Comparison of ENCODE assay signal across 21 cellular contexts in genomic region chr15:50933353-50933752, GRCh38.
"Had no signal": no experiment of that assay in that cellular context is flagged by ENCODE, and none has a peak within 500 bp of the region (broad histone marks: within the 10 kb centered on the region; RNA-seq: fewer than 3 reads in every experiment).

No MANE protein-coding gene starts in this region.

- ATAC-seq: activated CD4-positive, alpha-beta T cell treated with anti-CD3 and anti-CD28 coated beads for 36 hours; activated T-helper 17 cell treated with anti-CD3 and anti-CD28 coated beads, Interleukin-2, amount 50 U/mL, for 72 hours; esophagus mucosa; gastrocnemius medialis; heart left ventricle; mucosa of descending colon; stimulated activated memory B cell treated with anti-CD40 and anti-IgM and Interleukin-4, amounts not matched to agents 10 μg/mL and 1 μg/mL and 100 μg/mL, for 72 hours; upper lobe of right lung; WTC11 had no signal

- DNase-seq: activated CD4-positive, alpha-beta T cell treated with anti-CD3 and anti-CD28 coated beads for 36 hours; activated CD4-positive, alpha-beta T cell treated with anti-CD3 and anti-CD28 coated beads, Interleukin-2, amount 50 U/mL, for 48 hours; activated naive CD4-positive, alpha-beta T cell; activated naive CD8-positive, alpha-beta T cell treated with anti-CD3 and anti-CD28 coated beads for 36 hours; activated T-cell treated with anti-CD3 and anti-CD28 coated beads for 4 hours; amniotic stem cell; effector CD8-positive, alpha-beta T cell; gastrocnemius medialis; heart left ventricle; left ventricle myocardium inferior; mammary epithelial cell; mucosa of descending colon; naive B cell; retina; spleen; stimulated activated CD4-positive, alpha-beta T cell treated with anti-CD3 and anti-CD28 coated beads, Interleukin-4, amount 100 ng/mL, for 4 hours; upper lobe of right lung had no signal
